ENCODE assay signal across 23 cellular contexts in the genomic region with DNA sequence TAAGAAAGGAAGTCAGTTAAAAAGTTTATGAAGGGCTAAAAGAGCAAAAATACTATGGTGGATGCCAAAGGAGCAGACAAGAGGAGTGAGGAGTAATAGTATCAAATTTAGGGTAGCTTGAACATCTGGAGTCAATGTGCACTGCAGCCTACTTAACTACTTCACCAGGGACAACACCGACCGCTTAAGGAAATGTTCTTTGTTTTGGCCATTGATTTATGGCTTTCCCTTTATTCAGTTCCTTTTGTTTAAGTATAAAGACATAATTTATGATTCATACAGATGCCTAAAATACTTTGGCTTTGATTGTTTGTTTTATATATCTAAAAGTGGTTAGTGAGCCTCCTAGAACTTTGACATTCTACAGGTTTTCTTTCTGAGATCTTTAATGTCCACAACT.
"Had no signal": no experiment of that assay in that cellular context is flagged by ENCODE, and none has a peak within 500 bp of the region (broad histone marks: within the 10 kb centered on the region; RNA-seq: fewer than 3 reads in every experiment).

No MANE protein-coding gene starts in this region.

- H3K27me3 Mint-ChIP-seq: naive thymus-derived CD4-positive, alpha-beta T cell; stimulated activated naive CD8-positive, alpha-beta T cell treated with anti-CD3 and anti-CD28 coated beads, Interleukin-15, Interleukin-2, amounts not matched to agents 100 ng/mL and 50 ng/mL, for 24 hours had no signal

- H3K79me2 ChIP-seq: hepatocyte, parathyroid adenoma had no signal

- H3K27ac Mint-ChIP-seq: naive thymus-derived CD4-positive, alpha-beta T cell; nephron progenitor cell; stimulated activated effector memory CD8-positive, alpha-beta T cell treated with anti-CD3 and anti-CD28 coated beads, Interleukin-12 subunit alpha, Interleukin-12 subunit beta, amount 100 ng/mL, for 72 hours; stimulated activated naive CD8-positive, alpha-beta T cell treated with anti-CD3 and anti-CD28 coated beads, Interleukin-15, Interleukin-2, amounts not matched to agents 100 ng/mL and 50 ng/mL, for 24 hours had no signal

- H3K9me3 Mint-ChIP-seq: nephron progenitor cell had no signal

- H2AFZ ChIP-seq: hepatocyte, parathyroid adenoma had no signal

- DNase-seq: cortex of kidney; dorsolateral prefrontal cortex; effector CD8-positive, alpha-beta T cell; foreskin fibroblast; head of caudate nucleus; kidney; left cardiac atrium; mesendoderm; naive thymus-derived CD4-positive, alpha-beta T cell; nephron progenitor cell; retina; right lobe of liver; stimulated activated CD4-positive, alpha-beta T cell treated with anti-CD3 and anti-CD28 coated beads, Interleukin-4, amount 100 ng/mL, for 1 hour; stimulated activated CD8-positive, alpha-beta memory T cell treated with anti-CD3 and anti-CD28 coated beads, Interleukin-4, amount 100 ng/mL, for 48 hours; tibial artery; upper lobe of left lung had no signal

- H3K36me3 Mint-ChIP-seq: naive thymus-derived CD4-positive, alpha-beta T cell; stimulated activated effector memory CD8-positive, alpha-beta T cell treated with anti-CD3 and anti-CD28 coated beads, Interleukin-12 subunit alpha, Interleukin-12 subunit beta, amount 100 ng/mL, for 72 hours had no signal

- H3K9me3 ChIP-seq: prostate gland, right lobe of liver, tibial artery, upper lobe of left lung, vagina had no signal

- H3K9ac ChIP-seq: parathyroid adenoma had no signal

- H3K4me3 Mint-ChIP-seq: naive thymus-derived CD4-positive, alpha-beta T cell; nephron progenitor cell; stimulated activated effector memory CD8-positive, alpha-beta T cell treated with anti-CD3 and anti-CD28 coated beads, Interleukin-12 subunit alpha, Interleukin-12 subunit beta, amount 100 ng/mL, for 72 hours; stimulated activated naive CD8-positive, alpha-beta T cell treated with anti-CD3 and anti-CD28 coated beads, Interleukin-15, Interleukin-2, amounts not matched to agents 100 ng/mL and 50 ng/mL, for 24 hours had no signal

- H3K27ac ChIP-seq: dorsolateral prefrontal cortex, hepatocyte, parathyroid adenoma, prostate gland, right lobe of liver, tibial artery, upper lobe of left lung, vagina had no signal

- H3K36me3 ChIP-seq: prostate gland, right lobe of liver, tibial artery, upper lobe of left lung, vagina had no signal

- H3K4me1 ChIP-seq: parathyroid adenoma, prostate gland, right lobe of liver, upper lobe of left lung, vagina had no signal

- H3K4me2 ChIP-seq: hepatocyte had no signal

- H3K4me3 ChIP-seq: dorsolateral prefrontal cortex, hepatocyte, prostate gland, right lobe of liver, tibial artery, upper lobe of left lung, vagina had no signal

- H3K4me1 Mint-ChIP-seq: naive thymus-derived CD4-positive, alpha-beta T cell; nephron progenitor cell; stimulated activated effector memory CD8-positive, alpha-beta T cell treated with anti-CD3 and anti-CD28 coated beads, Interleukin-12 subunit alpha, Interleukin-12 subunit beta, amount 100 ng/mL, for 72 hours had no signal

- FAIRE-seq: kidney had no signal

- ATAC-seq: esophagus mucosa; left cardiac atrium; naive thymus-derived CD4-positive, alpha-beta T cell; right lobe of liver; stimulated activated effector memory CD8-positive, alpha-beta T cell treated with anti-CD3 and anti-CD28 coated beads, Interleukin-12 subunit alpha, Interleukin-12 subunit beta, amount 100 ng/mL, for 72 hours had no signal

- H3K27me3 ChIP-seq: dorsolateral prefrontal cortex, hepatocyte, right lobe of liver, tibial artery, upper lobe of left lung, vagina had no signal
